In genomic region chr3:162142511-162142910, GRCh38 we compare ENCODE assay signal across 21 cellular contexts.
DNase-seq lines count a peak whose midpoint lies in the region; ATAC-seq and TF ChIP-seq lines count a peak whose summit lies in the region.
"Had no signal": no experiment of that assay in that cellular context is flagged by ENCODE, and none has a peak within 500 bp of the region (broad histone marks: within the 10 kb centered on the region; RNA-seq: fewer than 3 reads in every experiment).

No MANE protein-coding gene starts in this region.

- no TSS peak for BruUV-seq in mammary epithelial cell (replicated peaks; lab: Mats Ljungman, UMichigan)

- H4K91ac ChIP-seq in mesenchymal stem cell (ENCODE audit: low read length), result no peak overlapping the region

- WGBS in mammary epithelial cell (ENCODE audit: low coverage, missing lambda C conversion rate), result 76% methylated on average over 2 of the region's 2 CpGs
- WGBS in mesenchymal stem cell, result 80% methylated on average over 1 of the region's 2 CpGs

- H3K36me3 ChIP-seq in mammary epithelial cell (ENCODE audit: insufficient read depth, low read length) (no peaks in the 10 kb centered on the region), mesenchymal stem cell (ENCODE audit: control insufficient read depth in 1 of 2, insufficient read depth in 2 of 2, low read depth in 1 of 2, low read length in 2 of 2) (no peaks in the 10 kb centered on the region), colonic mucosa (no peaks in the 10 kb centered on the region)
- no peaks in the 10 kb centered on the region for H3K36me3 ChIP-seq in CD4-positive, alpha-beta memory T cell (ENCODE audit: insufficient read depth, low read length)

- H3K4me3 Mint-ChIP-seq in CD4-positive, alpha-beta memory T cell, result no peak overlapping the region
- H3K4me3 Mint-ChIP-seq: activated CD4-positive, alpha-beta memory T cell treated with anti-CD3 and anti-CD28 coated beads, Interleukin-2, amount 10 ng/mL, durations not matched to agents 7 days and 5 days; activated naive CD8-positive, alpha-beta T cell treated with anti-CD3 and anti-CD28 coated beads for 36 hours; activated T-cell treated with anti-CD3 and anti-CD28 coated beads, Interleukin-2, amount 50 U/mL, for 72 hours; IgD-negative memory B cell; memory B cell; nephron had no signal

- H3K18ac ChIP-seq in mesenchymal stem cell (ENCODE audit: low read depth in 1 of 2, low read length in 2 of 2), result no peak overlapping the region

- no peak overlapping the region for H2BK12ac ChIP-seq in mesenchymal stem cell (ENCODE audit: low read length in 2 of 2)

- DNase-seq in Caki2 (ENCODE audit: low read depth) (peak; percentile 30), LHCN-M2 (ENCODE audit: low read depth) (peak; percentile 90), mammary epithelial cell (peak; percentile 56), mesenchymal stem cell (peak; percentile 48), amniotic stem cell (lab: John Stamatoyannopoulos, UW) (no peak), colonic mucosa (no peak)
- no peak for DNase-seq in CD4-positive, alpha-beta memory T cell
- DNase-seq: activated CD4-positive, alpha-beta memory T cell treated with anti-CD3 and anti-CD28 coated beads, Interleukin-2, amount 10 ng/mL, durations not matched to agents 7 days and 5 days; activated naive CD8-positive, alpha-beta T cell treated with anti-CD3 and anti-CD28 coated beads for 36 hours; activated T-cell treated with anti-CD3 and anti-CD28 coated beads, Interleukin-2, amount 50 U/mL, for 72 hours; cerebellar nuclear complex; head of caudate nucleus; islet precursor cell; NCI-H1092; NCI-H2107; NCI-H748 treated with DMSO at 0.1 percent for 48 hours; substantia nigra had no signal

- no peak overlapping the region for H3K27ac ChIP-seq in mammary epithelial cell (ENCODE audit: insufficient read depth, low read depth, low read length)
- H3K27ac ChIP-seq in mesenchymal stem cell (ENCODE audit: low read length, poor library complexity, severe bottlenecking), result no peak overlapping the region
- no peak overlapping the region for H3K27ac ChIP-seq in colonic mucosa
- no peak overlapping the region for H3K27ac ChIP-seq in CD4-positive, alpha-beta memory T cell (ENCODE audit: low read depth, low read length)

- H2BK5ac ChIP-seq in mesenchymal stem cell (ENCODE audit: low read depth, low read length, poor library complexity, severe bottlenecking), result no peak overlapping the region

- in situ Hi-C loops in Caki2 (cut with HindIII; ENCODE audit: low pct_unique_long_range_greater_than_20kb, low sequenced_read_pairs), result no loop called here
- in situ Hi-C loops in mammary epithelial cell (cut with MboI; ENCODE audit: low sequenced_read_pairs in 2 of 2), result no loop called here

- H2BK120ac ChIP-seq in mesenchymal stem cell (ENCODE audit: low read depth, low read length), result no peak overlapping the region

- peaks cover 11% of the 10 kb centered on the region for H3K4me1 ChIP-seq in mammary epithelial cell (ENCODE audit: insufficient read depth, low read length)
- no peaks in the 10 kb centered on the region for H3K4me1 ChIP-seq in mesenchymal stem cell (ENCODE audit: control insufficient read depth, insufficient read depth, low read depth, low read length)
- no peaks in the 10 kb centered on the region for H3K4me1 ChIP-seq in colonic mucosa
- no peaks in the 10 kb centered on the region for H3K4me1 ChIP-seq in CD4-positive, alpha-beta memory T cell (ENCODE audit: insufficient read depth, low read length)

- H3K4me3 ChIP-seq in mammary epithelial cell (replicated peaks in 1 of 3; ENCODE audit: insufficient read depth in 1 of 3, low read depth in 2 of 3, low read length in 3 of 3) (no peak overlapping the region), mesenchymal stem cell (ENCODE audit: insufficient read depth in 1 of 2, low read depth in 1 of 2, low read length in 2 of 2) (no peak overlapping the region), colonic mucosa (no peak overlapping the region)
- no peak overlapping the region for H3K4me3 ChIP-seq in CD4-positive, alpha-beta memory T cell (ENCODE audit: low read length in 2 of 2)

- CTCF ChIA-PET in mammary epithelial cell (lab: Charles Lee; ENCODE audit: low non-redundant PET), result no interaction called here
- CTCF ChIA-PET in CD4-positive, alpha-beta memory T cell (lab: Charles Lee; ENCODE audit: partially characterized antibody), result no interaction called here

- H2BK15ac ChIP-seq in mesenchymal stem cell (ENCODE audit: low read depth, poor library complexity, severe bottlenecking), result no peak overlapping the region

- ATAC-seq in GM21528 (IDR thresholded peaks at IDR 0.05; ENCODE audit: low FRiP score, unreplicated experiment), result no peak
- ATAC-seq: activated T-cell treated with anti-CD3 and anti-CD28 coated beads, Interleukin-2, amount 50 U/mL, for 72 hours had no signal

- no peaks in the 10 kb centered on the region for H3K27me3 Mint-ChIP-seq in CD4-positive, alpha-beta memory T cell
- H3K27me3 Mint-ChIP-seq: activated CD4-positive, alpha-beta memory T cell treated with anti-CD3 and anti-CD28 coated beads, Interleukin-2, amount 10 ng/mL, durations not matched to agents 7 days and 5 days; activated naive CD8-positive, alpha-beta T cell treated with anti-CD3 and anti-CD28 coated beads for 36 hours; IgD-negative memory B cell; memory B cell had no signal

- H3K4me1 Mint-ChIP-seq in CD4-positive, alpha-beta memory T cell, result no peaks in the 10 kb centered on the region
- H3K4me1 Mint-ChIP-seq: activated CD4-positive, alpha-beta memory T cell treated with anti-CD3 and anti-CD28 coated beads, Interleukin-2, amount 10 ng/mL, durations not matched to agents 7 days and 5 days; activated naive CD8-positive, alpha-beta T cell treated with anti-CD3 and anti-CD28 coated beads for 36 hours; IgD-negative memory B cell; memory B cell had no signal

- no peak overlapping the region for H3K23ac ChIP-seq in mesenchymal stem cell (ENCODE audit: low read length in 2 of 2)

- POLR2A ChIA-PET in CD4-positive, alpha-beta memory T cell (lab: Charles Lee; ENCODE audit: partially characterized antibody), result no interaction called here

- intact Hi-C loops in mammary epithelial cell (cut with micrococcal nuclease) (no loop called here), colonic mucosa (cut with DNase I) (no loop called here)
- intact Hi-C loops in CD4-positive, alpha-beta memory T cell (cut with micrococcal nuclease), result no loop called here

- no peaks in the 10 kb centered on the region for H3K27me3 ChIP-seq in mammary epithelial cell (ENCODE audit: insufficient read depth, low read length)
- no peaks in the 10 kb centered on the region for H3K27me3 ChIP-seq in mesenchymal stem cell (ENCODE audit: control insufficient read depth in 1 of 2, insufficient read depth in 1 of 2, low read length in 2 of 2)
- H3K27me3 ChIP-seq in colonic mucosa, result no peaks in the 10 kb centered on the region
- no peaks in the 10 kb centered on the region for H3K27me3 ChIP-seq in CD4-positive, alpha-beta memory T cell (ENCODE audit: insufficient read depth, low read length)

- no peaks in the 10 kb centered on the region for H4K20me1 ChIP-seq in mammary epithelial cell (ENCODE audit: insufficient read depth, low read length)

- H3K9me3 ChIP-seq in mammary epithelial cell (replicated peaks; ENCODE audit: insufficient read depth, low read length), result no peaks in the 10 kb centered on the region
- H3K9me3 ChIP-seq in mesenchymal stem cell (ENCODE audit: control insufficient read depth, low read length), result no peaks in the 10 kb centered on the region
- no peaks in the 10 kb centered on the region for H3K9me3 ChIP-seq in colonic mucosa
- H3K9me3 ChIP-seq in CD4-positive, alpha-beta memory T cell (ENCODE audit: control insufficient read depth in 1 of 2, low read length in 2 of 2), result no peaks in the 10 kb centered on the region

- peak overlapping the region; percentile 30 for H3K4me2 ChIP-seq in mammary epithelial cell (ENCODE audit: insufficient read depth, low read depth, low read length)
- no peak overlapping the region for H3K4me2 ChIP-seq in mesenchymal stem cell (ENCODE audit: low read length, poor library complexity, severe bottlenecking)

- H3K9ac ChIP-seq in mammary epithelial cell (ENCODE audit: insufficient read depth, low read length) (no peak overlapping the region), mesenchymal stem cell (ENCODE audit: low read length) (no peak overlapping the region), colonic mucosa (ENCODE audit: low read depth in 2 of 2, low read length in 2 of 2) (no peak overlapping the region)

- H3K79me2 ChIP-seq in mammary epithelial cell (ENCODE audit: insufficient read depth, low read length), result no peaks in the 10 kb centered on the region

- no peaks in the 10 kb centered on the region for H3K36me3 Mint-ChIP-seq in CD4-positive, alpha-beta memory T cell
- H3K36me3 Mint-ChIP-seq: activated naive CD8-positive, alpha-beta T cell treated with anti-CD3 and anti-CD28 coated beads for 36 hours; IgD-negative memory B cell; memory B cell had no signal

- no peak overlapping the region for H2AK5ac ChIP-seq in mesenchymal stem cell (ENCODE audit: low read length, severe bottlenecking)

- H2AFZ ChIP-seq in mammary epithelial cell (ENCODE audit: low read depth, low read length) (no peak overlapping the region), mesenchymal stem cell (ENCODE audit: low read depth, low read length) (no peak overlapping the region)

- no peak overlapping the region for H3K27ac Mint-ChIP-seq in CD4-positive, alpha-beta memory T cell
- H3K27ac Mint-ChIP-seq: activated CD4-positive, alpha-beta memory T cell treated with anti-CD3 and anti-CD28 coated beads, Interleukin-2, amount 10 ng/mL, durations not matched to agents 7 days and 5 days; activated naive CD8-positive, alpha-beta T cell treated with anti-CD3 and anti-CD28 coated beads for 36 hours; activated T-cell treated with anti-CD3 and anti-CD28 coated beads, Interleukin-2, amount 50 U/mL, for 72 hours; IgD-negative memory B cell; memory B cell; nephron had no signal

- TF ChIP-seq CTCF in mammary epithelial cell (conservative IDR thresholded peaks at IDR 0.05 in 1 of 2, IDR thresholded peaks at IDR 0.05 in 1 of 2; ENCODE audit: extremely low read depth in 1 of 2, insufficient read depth in 1 of 2, low read depth in 1 of 2, low read length in 2 of 2) (no peak), colonic mucosa (IDR thresholded peaks at IDR 0.05) (no peak)

- dilution Hi-C loops in mammary epithelial cell (cut with HindIII; ENCODE audit: low sequenced_read_pairs), result no loop called here

- H3K4ac ChIP-seq in mesenchymal stem cell (ENCODE audit: low read depth in 1 of 2, low read length in 2 of 2), result no peak overlapping the region

- H3K79me1 ChIP-seq in mesenchymal stem cell (replicated peaks; ENCODE audit: low read length, poor library complexity, severe bottlenecking), result no peaks in the 10 kb centered on the region

- H3K9me3 Mint-ChIP-seq in CD4-positive, alpha-beta memory T cell, result peaks cover 0 to 7% (median 2%) of the 10 kb centered on the region in 8 donors
- H3K9me3 Mint-ChIP-seq: activated naive CD8-positive, alpha-beta T cell treated with anti-CD3 and anti-CD28 coated beads for 36 hours; nephron had no signal

- H3K14ac ChIP-seq in mesenchymal stem cell (ENCODE audit: low read length in 2 of 2), result no peak overlapping the region

- no peak overlapping the region for H4K8ac ChIP-seq in mesenchymal stem cell (ENCODE audit: low read length)

Comparison
In these comparisons a context has a peak if more than half of its experiments do, and no peak if none do; other contexts are left out.
1. DNase-seq: peak in Caki2 (single experiment), LHCN-M2 (single experiment), mammary epithelial cell (single experiment) and mesenchymal stem cell (single experiment); none in amniotic stem cell (single experiment), colonic mucosa (single experiment) and CD4-positive, alpha-beta memory T cell (0 of 5).